ENCODE assay signal across 15 cellular contexts in the genomic region with DNA sequence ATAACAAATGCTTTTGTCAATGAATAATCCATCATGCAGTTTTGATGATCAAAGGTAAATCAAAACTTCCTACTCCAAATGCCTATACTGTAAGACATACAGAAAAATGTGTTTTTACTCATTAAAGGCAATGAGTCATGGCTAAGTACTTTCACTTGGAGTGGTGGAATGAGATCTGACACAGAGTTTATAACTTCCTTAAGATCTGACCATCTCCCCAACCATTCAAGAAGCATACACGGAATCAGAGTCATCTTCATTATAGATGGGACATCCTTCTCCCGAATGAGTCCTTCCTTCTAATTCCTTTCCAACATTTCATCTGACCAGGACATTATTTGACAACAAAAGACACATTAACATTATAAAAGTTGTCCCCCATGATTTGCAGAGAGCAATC. TPM values are rescaled to one million over a fixed set of nuclear protein-coding genes. Genes with fewer than 3 reads are reported as not detected.
"Had no signal": no experiment of that assay in that cellular context is flagged by ENCODE, and none has a peak within 500 bp of the region (broad histone marks: within the 10 kb centered on the region; RNA-seq: fewer than 3 reads in every experiment).

No MANE protein-coding gene starts in this region.

RNA-seq across cellular contexts. Expression of a gene that starts 0.5 kb away (rescaled TPM):
- total RNA-seq: activated B cell treated with CpG ODN at 0.5 μM for 24 hours; activated CD4-positive, alpha-beta memory T cell treated with anti-CD3 and anti-CD28 coated beads, Interleukin-2, amount 10 ng/mL, durations not matched to agents 7 days and 5 days; activated CD8-positive, alpha-beta memory T cell treated with anti-CD3 and anti-CD28 coated beads, Interleukin-2, amount 10 ng/mL, durations not matched to agents 7 days and 5 days; activated naive CD8-positive, alpha-beta T cell treated with anti-CD3 and anti-CD28 coated beads, Interleukin-2, amount 10 ng/mL, durations not matched to agents 7 days and 5 days; colonic mucosa; endodermal cell; glomerular endothelial cell; left colon; lower lobe of right lung; mesothelial cell of epicardium; natural killer cell treated with Interleukin-12 subunit alpha and Interleukin-12 subunit beta and Interleukin-15 and Interleukin-18, amount 100 ng/mL, for 72 hours; sciatic nerve; T-cell; thoracic aorta; upper lobe of left lung had no signal

RNA-seq across cellular contexts. Expression of a gene that starts 14.5 kb away (rescaled TPM):
- total RNA-seq: activated B cell treated with CpG ODN at 0.5 μM for 24 hours; activated CD4-positive, alpha-beta memory T cell treated with anti-CD3 and anti-CD28 coated beads, Interleukin-2, amount 10 ng/mL, durations not matched to agents 7 days and 5 days; activated CD8-positive, alpha-beta memory T cell treated with anti-CD3 and anti-CD28 coated beads, Interleukin-2, amount 10 ng/mL, durations not matched to agents 7 days and 5 days; activated naive CD8-positive, alpha-beta T cell treated with anti-CD3 and anti-CD28 coated beads, Interleukin-2, amount 10 ng/mL, durations not matched to agents 7 days and 5 days; colonic mucosa; endodermal cell; glomerular endothelial cell; left colon; lower lobe of right lung; mesothelial cell of epicardium; natural killer cell treated with Interleukin-12 subunit alpha and Interleukin-12 subunit beta and Interleukin-15 and Interleukin-18, amount 100 ng/mL, for 72 hours; sciatic nerve; T-cell; thoracic aorta; upper lobe of left lung had no signal

RNA-seq across cellular contexts. Expression of a gene that starts 17.7 kb away (rescaled TPM):
- total RNA-seq: activated B cell treated with CpG ODN at 0.5 μM for 24 hours; activated CD4-positive, alpha-beta memory T cell treated with anti-CD3 and anti-CD28 coated beads, Interleukin-2, amount 10 ng/mL, durations not matched to agents 7 days and 5 days; activated CD8-positive, alpha-beta memory T cell treated with anti-CD3 and anti-CD28 coated beads, Interleukin-2, amount 10 ng/mL, durations not matched to agents 7 days and 5 days; activated naive CD8-positive, alpha-beta T cell treated with anti-CD3 and anti-CD28 coated beads, Interleukin-2, amount 10 ng/mL, durations not matched to agents 7 days and 5 days; colonic mucosa; endodermal cell; glomerular endothelial cell; left colon; lower lobe of right lung; mesothelial cell of epicardium; natural killer cell treated with Interleukin-12 subunit alpha and Interleukin-12 subunit beta and Interleukin-15 and Interleukin-18, amount 100 ng/mL, for 72 hours; sciatic nerve; T-cell; thoracic aorta; upper lobe of left lung had no signal

RNA-seq across cellular contexts. Expression of a gene that starts 18.6 kb away (rescaled TPM):
- total RNA-seq: activated B cell treated with CpG ODN at 0.5 μM for 24 hours; activated CD4-positive, alpha-beta memory T cell treated with anti-CD3 and anti-CD28 coated beads, Interleukin-2, amount 10 ng/mL, durations not matched to agents 7 days and 5 days; activated CD8-positive, alpha-beta memory T cell treated with anti-CD3 and anti-CD28 coated beads, Interleukin-2, amount 10 ng/mL, durations not matched to agents 7 days and 5 days; activated naive CD8-positive, alpha-beta T cell treated with anti-CD3 and anti-CD28 coated beads, Interleukin-2, amount 10 ng/mL, durations not matched to agents 7 days and 5 days; colonic mucosa; endodermal cell; glomerular endothelial cell; left colon; lower lobe of right lung; mesothelial cell of epicardium; natural killer cell treated with Interleukin-12 subunit alpha and Interleukin-12 subunit beta and Interleukin-15 and Interleukin-18, amount 100 ng/mL, for 72 hours; sciatic nerve; T-cell; thoracic aorta; upper lobe of left lung had no signal

RNA-seq across cellular contexts. Expression of a gene that starts 21.8 kb away (rescaled TPM):
- total RNA-seq: activated B cell treated with CpG ODN at 0.5 μM for 24 hours; activated CD4-positive, alpha-beta memory T cell treated with anti-CD3 and anti-CD28 coated beads, Interleukin-2, amount 10 ng/mL, durations not matched to agents 7 days and 5 days; activated CD8-positive, alpha-beta memory T cell treated with anti-CD3 and anti-CD28 coated beads, Interleukin-2, amount 10 ng/mL, durations not matched to agents 7 days and 5 days; activated naive CD8-positive, alpha-beta T cell treated with anti-CD3 and anti-CD28 coated beads, Interleukin-2, amount 10 ng/mL, durations not matched to agents 7 days and 5 days; colonic mucosa; endodermal cell; glomerular endothelial cell; left colon; lower lobe of right lung; mesothelial cell of epicardium; natural killer cell treated with Interleukin-12 subunit alpha and Interleukin-12 subunit beta and Interleukin-15 and Interleukin-18, amount 100 ng/mL, for 72 hours; sciatic nerve; T-cell; thoracic aorta; upper lobe of left lung had no signal
